15 cellular contexts compared by ENCODE assay signal in the genomic region with DNA sequence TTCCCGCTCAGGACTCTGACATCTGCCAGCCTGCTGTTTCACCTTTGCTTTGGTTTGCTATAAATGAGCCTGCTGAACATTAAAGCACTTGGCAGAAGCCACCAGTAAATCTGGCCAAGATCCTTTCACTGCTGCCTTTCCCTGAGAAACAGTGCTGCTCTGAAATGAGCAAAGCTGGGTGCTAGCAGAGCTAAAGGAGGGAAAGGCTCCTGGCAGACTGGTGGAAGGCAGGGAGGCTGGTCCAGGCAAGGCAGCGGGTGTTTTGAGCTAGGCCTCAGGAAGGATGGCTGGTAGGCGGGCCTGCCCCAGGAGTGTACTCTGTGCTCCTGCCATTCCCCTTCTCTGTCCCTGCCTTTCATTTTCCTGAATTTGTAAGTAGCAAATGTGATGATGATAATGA.
DNase-seq lines count a peak whose midpoint lies in the region; ATAC-seq and TF ChIP-seq lines count a peak whose summit lies in the region.
"Had no signal": no experiment of that assay in that cellular context is flagged by ENCODE, and none has a peak within 500 bp of the region (broad histone marks: within the 10 kb centered on the region; RNA-seq: fewer than 3 reads in every experiment).

No MANE protein-coding gene starts in this region.

- no peaks in the 10 kb centered on the region for H3K9me3 ChIP-seq in stomach smooth muscle (ENCODE audit: control insufficient read depth in 2 of 2, low read length in 2 of 2)
- H3K9me3 ChIP-seq: SJCRH30, upper lobe of left lung had no signal

- peak overlapping the region; percentile 25 for H3K27ac ChIP-seq in cingulate gyrus (ENCODE audit: low read depth, low read length)
- peak overlapping the region; percentile 63 for H3K27ac ChIP-seq in stomach smooth muscle (ENCODE audit: low read length)
- H3K27ac ChIP-seq: GM23248, neural progenitor cell, SJCRH30, upper lobe of left lung had no signal

- no peak for TF ChIP-seq CTCF in GM10248 (IDR thresholded peaks at IDR 0.05; ENCODE audit: control extremely low read depth, extremely low read depth, low read depth, missing control alignments)

- POLR2A ChIA-PET in GM10248 (lab: Yijun Ruan, JAX) = no interaction called here

- H3K4me1 ChIP-seq in stomach smooth muscle (ENCODE audit: control insufficient read depth, insufficient read depth, low read length) = peaks cover 33% of the 10 kb centered on the region
- H3K4me1 ChIP-seq: SJCRH30, upper lobe of left lung had no signal

- no peaks in the 10 kb centered on the region for H3K27me3 ChIP-seq in stomach smooth muscle (ENCODE audit: control insufficient read depth in 1 of 2, insufficient read depth in 2 of 2, low read length in 2 of 2)
- H3K27me3 ChIP-seq: neural progenitor cell, SJCRH30, upper lobe of left lung had no signal

- peaks cover 9 to 13% of the 10 kb centered on the region in 2 donors for H3K36me3 ChIP-seq in stomach smooth muscle (ENCODE audit: control insufficient read depth in 2 of 2, insufficient read depth in 2 of 2, low read length in 2 of 2)
- H3K36me3 ChIP-seq: neural progenitor cell had no signal

- ATAC-seq in HG03457 (IDR thresholded peaks at IDR 0.05; ENCODE audit: unreplicated experiment) = no peak

- peak overlapping the region; percentile 38 to 51 for H3K9ac ChIP-seq in stomach smooth muscle (ENCODE audit: low read length in 2 of 2)
- H3K9ac ChIP-seq: GM23248, neural progenitor cell had no signal

- peak; percentile 36 to 80 for DNase-seq in NCI-H446 (lab: John Stamatoyannopoulos, UW)
- peak; percentile 26 to 68 for DNase-seq in hippocampal formation (lab: John Stamatoyannopoulos, UW)
- DNase-seq in NCI-H226 = no peak
- DNase-seq in NCI-H2081 treated with DMSO at 0.1 percent for 48 hours (lab: John Stamatoyannopoulos, UW) = no peak
- DNase-seq in GM10248 (ENCODE audit: extremely low spot score) = no peak
- DNase-seq: cortex of kidney, DMS153, GM23248, SJCRH30, T-helper 9 cell, upper lobe of left lung had no signal

- CTCF ChIA-PET in GM10248 (lab: Yijun Ruan, JAX) = interaction anchor here (1.3 kb wide), 1 partner anchor 12 kb away, joined by 3 read pairs; no protein-coding TSS in a partner anchor

- peak overlapping the region in 1 of 2 donors; percentile 52 for H3K4me3 ChIP-seq in stomach smooth muscle (ENCODE audit: low read length in 2 of 2)
- H3K4me3 ChIP-seq: GM23248, neural progenitor cell, SJCRH30, upper lobe of left lung had no signal

Comparison
In these comparisons a context has a peak if more than half of its experiments do, and no peak if none do; other contexts are left out.
1. DNase-seq: peak in NCI-H446 (2 of 2) and hippocampal formation (2 of 2); none in NCI-H226 (single experiment), NCI-H2081 treated with DMSO at 0.1 percent for 48 hours (single experiment) and GM10248 (single experiment).